In the genomic region with DNA sequence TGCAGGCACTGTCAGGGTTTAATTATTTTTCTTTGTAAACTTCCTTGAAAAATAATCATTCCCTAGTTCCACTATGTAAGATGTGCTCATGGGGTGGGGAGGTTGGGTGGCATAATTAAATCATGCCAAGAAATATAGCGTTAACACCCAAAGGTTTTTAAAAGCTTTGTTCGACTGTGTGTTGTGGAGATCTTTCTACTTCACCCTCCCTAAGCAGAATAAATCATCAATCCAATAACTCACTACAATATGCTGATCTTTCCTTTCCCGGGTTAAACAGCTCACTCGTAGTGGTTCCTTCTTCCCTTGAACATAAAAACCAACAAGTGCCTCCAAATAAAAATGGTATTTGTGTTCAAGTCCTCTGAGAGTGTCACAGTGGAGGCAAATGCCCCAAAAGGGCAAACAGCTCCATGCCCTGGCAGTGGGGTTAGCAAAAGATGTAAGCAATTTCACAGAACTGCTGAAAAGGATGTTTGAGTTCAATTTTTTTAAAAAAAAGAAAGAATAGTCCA, we compare ENCODE assay signal across 16 cellular contexts.
DNase-seq lines count a peak whose midpoint lies in the region; ATAC-seq and TF ChIP-seq lines count a peak whose summit lies in the region.
"Had no signal": no experiment of that assay in that cellular context is flagged by ENCODE, and none has a peak within 500 bp of the region (broad histone marks: within the 10 kb centered on the region; RNA-seq: fewer than 3 reads in every experiment).

No MANE protein-coding gene starts in this region.

- H2BK5ac ChIP-seq in trophoblast cell (ENCODE audit: low read depth, low read length, poor library complexity), result peak overlapping the region; percentile 86

- H3K14ac ChIP-seq in trophoblast cell (ENCODE audit: low read length), result peak overlapping the region; percentile 49

- DNase-seq in Ammon's horn (ENCODE audit: low spot score) (peak; percentile 7), Panc1 (ENCODE audit: low read depth, low spot score) (no peak), esophagus muscularis mucosa (ENCODE audit: extremely low spot score) (no peak), trophoblast cell (peak in 1 of 2 donors; percentile 16), left ventricle myocardium inferior (no peak), cortex of kidney (lab: John Stamatoyannopoulos, UW) (no peak)
- no peak for DNase-seq in activated T-helper 1 cell treated with anti-CD3 and anti-CD28 coated beads, Interleukin-12 subunit alpha, Interleukin-12 subunit beta, Interleukin-2, Interleukin-4 antibody, amounts not matched to agents 30 ng/mL and 10 ng/mL and 1 ng/mL, durations not matched to agents 14 hours and 24 hours and 36 hours (ENCODE audit: low spot score)
- DNase-seq: activated gamma-delta T cell treated with Interleukin-2 at 50 U/mL for 16 hours; effector CD4-positive, alpha-beta T cell; gastrocnemius medialis; immature natural killer cell; NCI-H1092; NK-92 treated with Interleukin-12 subunit alpha and Interleukin-12 subunit beta, amount 100 ng/mL, for 24 hours; SHP77 treated with DMSO at 0.1 percent for 48 hours; thyroid gland had no signal

- TF ChIP-seq CTCF in Panc1 (IDR thresholded peaks at IDR 0.05) (no peak), esophagus muscularis mucosa (IDR thresholded peaks at IDR 0.05) (no peak), left ventricle myocardium inferior (IDR thresholded peaks at IDR 0.05; ENCODE audit: borderline replicate concordance) (no peak)

- no TSS peak for BruUV-seq in Panc1 (replicated peaks; lab: Mats Ljungman, UMichigan)

- no peak overlapping the region for H3K23ac ChIP-seq in trophoblast cell (ENCODE audit: low read length)

- no peaks in the 10 kb centered on the region for H3K79me2 ChIP-seq in trophoblast cell (ENCODE audit: control insufficient read depth, insufficient read depth, low read length, poor library complexity)

- no peaks in the 10 kb centered on the region for H3K27me3 Mint-ChIP-seq in activated T-helper 1 cell treated with anti-CD3 and anti-CD28 coated beads, Interleukin-12 subunit alpha, Interleukin-12 subunit beta, Interleukin-2, Interleukin-4 antibody, amounts not matched to agents 30 ng/mL and 10 ng/mL and 1 ng/mL, durations not matched to agents 14 hours and 24 hours and 36 hours (ENCODE audit: insufficient read depth)

- H3K79me1 ChIP-seq in trophoblast cell (ENCODE audit: low read length), result peaks cover 11% of the 10 kb centered on the region

- no peak overlapping the region for H3K4me3 Mint-ChIP-seq in activated T-helper 1 cell treated with anti-CD3 and anti-CD28 coated beads, Interleukin-12 subunit alpha, Interleukin-12 subunit beta, Interleukin-2, Interleukin-4 antibody, amounts not matched to agents 30 ng/mL and 10 ng/mL and 1 ng/mL, durations not matched to agents 14 hours and 24 hours and 36 hours
- H3K4me3 Mint-ChIP-seq: immature natural killer cell had no signal

- CTCF ChIA-PET in Panc1 (lab: Charles Lee), result no interaction called here

- H3K9me3 ChIP-seq in Panc1 (ENCODE audit: control insufficient read depth, insufficient read depth, low read depth, low read length), result no peaks in the 10 kb centered on the region
- H3K9me3 ChIP-seq in esophagus muscularis mucosa, result no peaks in the 10 kb centered on the region
- H3K9me3 ChIP-seq in trophoblast cell (ENCODE audit: insufficient read depth, low read depth, low read length), result peaks cover 5% of the 10 kb centered on the region
- peaks cover 6% of the 10 kb centered on the region for H3K9me3 ChIP-seq in left ventricle myocardium inferior (replicated peaks)
- H3K9me3 ChIP-seq: gastrocnemius medialis, thyroid gland had no signal

- 35% methylated on average over 4 of the region's 4 CpGs for WGBS in esophagus muscularis mucosa
- no CpG with 5 or more reads among the region's 4 CpGs for WGBS in trophoblast cell (ENCODE audit: extremely low coverage, insufficient coverage, insufficient read length)

- no peak overlapping the region for H3K18ac ChIP-seq in trophoblast cell (ENCODE audit: low read length)

- H3K4ac ChIP-seq in trophoblast cell (ENCODE audit: low read depth, low read length), result peak overlapping the region; percentile 62

- intact Hi-C loops in Panc1 (cut with micrococcal nuclease; ENCODE audit: unreplicated experiment) (no loop called here), esophagus muscularis mucosa (cut with DNase I) (loop anchor here (10.0 kb wide), 1 partner anchor 79 kb away; no protein-coding TSS in a partner anchor), left ventricle myocardium inferior (cut with micrococcal nuclease) (no loop called here)
- intact Hi-C loops in activated T-helper 1 cell treated with anti-CD3 and anti-CD28 coated beads, Interleukin-12 subunit alpha, Interleukin-12 subunit beta, Interleukin-2, Interleukin-4 antibody, amounts not matched to agents 30 ng/mL and 10 ng/mL and 1 ng/mL, durations not matched to agents 14 hours and 24 hours and 36 hours (cut with micrococcal nuclease), result no loop called here

- H3K36me3 Mint-ChIP-seq in activated T-helper 1 cell treated with anti-CD3 and anti-CD28 coated beads, Interleukin-12 subunit alpha, Interleukin-12 subunit beta, Interleukin-2, Interleukin-4 antibody, amounts not matched to agents 30 ng/mL and 10 ng/mL and 1 ng/mL, durations not matched to agents 14 hours and 24 hours and 36 hours (ENCODE audit: low read depth), result no peaks in the 10 kb centered on the region
- H3K36me3 Mint-ChIP-seq: immature natural killer cell had no signal

- no peak overlapping the region for H2AFZ ChIP-seq in trophoblast cell (ENCODE audit: insufficient read depth, low read length, poor library complexity)

- no peak overlapping the region for H3K4me2 ChIP-seq in trophoblast cell (ENCODE audit: low read length)

- no peak for TF ChIP-seq EP300 in esophagus muscularis mucosa (IDR thresholded peaks at IDR 0.05)

- H3K27me3 ChIP-seq in Panc1 (ENCODE audit: control insufficient read depth, insufficient read depth, low read length), result no peaks in the 10 kb centered on the region
- H3K27me3 ChIP-seq in esophagus muscularis mucosa, result no peaks in the 10 kb centered on the region
- no peaks in the 10 kb centered on the region for H3K27me3 ChIP-seq in trophoblast cell (ENCODE audit: insufficient read depth, low read length)
- H3K27me3 ChIP-seq in left ventricle myocardium inferior (ENCODE audit: low read depth), result peaks cover 70% of the 10 kb centered on the region
- H3K27me3 ChIP-seq: thyroid gland had no signal

- H4K12ac ChIP-seq in trophoblast cell (ENCODE audit: low read depth, low read length), result no peak overlapping the region

- H3K4me3 ChIP-seq in Panc1 (ENCODE audit: low read depth in 2 of 2, low read length in 2 of 2) (peak overlapping the region in 1 of 2 experiments; percentile 12; a peak in 2 of 4 replicates), esophagus muscularis mucosa (peak overlapping the region in 3 of 4 donors; percentile 8 to 18 (median 15)), trophoblast cell (ENCODE audit: low read depth, low read length) (no peak overlapping the region), left ventricle myocardium inferior (no peak overlapping the region)
- H3K4me3 ChIP-seq: gastrocnemius medialis, thyroid gland had no signal

- H3K27ac ChIP-seq in Panc1 (ENCODE audit: low read length), result peak overlapping the region; percentile 83
- H3K27ac ChIP-seq in esophagus muscularis mucosa (replicated peaks in 1 of 4), result peak overlapping the region; percentile 66 to 81 (median 73)
- H3K27ac ChIP-seq in trophoblast cell (ENCODE audit: low read depth, low read length), result peak overlapping the region; percentile 96
- no peak overlapping the region for H3K27ac ChIP-seq in left ventricle myocardium inferior (replicated peaks)
- H3K27ac ChIP-seq: gastrocnemius medialis, thyroid gland had no signal

- H3K9ac ChIP-seq in trophoblast cell (ENCODE audit: low read length), result no peak overlapping the region

- peak overlapping the region; percentile 44 for H4K8ac ChIP-seq in trophoblast cell (ENCODE audit: low read depth, low read length)

- no peak overlapping the region for H3K27ac Mint-ChIP-seq in activated T-helper 1 cell treated with anti-CD3 and anti-CD28 coated beads, Interleukin-12 subunit alpha, Interleukin-12 subunit beta, Interleukin-2, Interleukin-4 antibody, amounts not matched to agents 30 ng/mL and 10 ng/mL and 1 ng/mL, durations not matched to agents 14 hours and 24 hours and 36 hours
- H3K27ac Mint-ChIP-seq: immature natural killer cell had no signal

- POLR2A ChIA-PET in Panc1 (lab: Charles Lee), result no interaction called here

- H2BK12ac ChIP-seq in trophoblast cell (ENCODE audit: low read length), result peak overlapping the region; percentile 98

- H3K4me1 ChIP-seq in Panc1 (ENCODE audit: control insufficient read depth, insufficient read depth, low read length), result peaks cover 40% of the 10 kb centered on the region
- H3K4me1 ChIP-seq in esophagus muscularis mucosa, result peaks cover 0 to 27% (median 18%) of the 10 kb centered on the region in 4 donors
- peaks cover 19 to 28% of the 10 kb centered on the region in 2 experiments for H3K4me1 ChIP-seq in trophoblast cell (ENCODE audit: control insufficient read depth in 1 of 2, insufficient read depth in 2 of 2, low read length in 2 of 2)
- H3K4me1 ChIP-seq in left ventricle myocardium inferior, result no peaks in the 10 kb centered on the region
- H3K4me1 ChIP-seq: gastrocnemius medialis had no signal

- in situ Hi-C loops in Panc1 (cut with HindIII; ENCODE audit: low pct_unique_long_range_greater_than_20kb, low sequenced_read_pairs), result no loop called here

- H4K91ac ChIP-seq in trophoblast cell (ENCODE audit: low read depth, low read length), result peak overlapping the region; percentile 90

- no peaks in the 10 kb centered on the region for H3K4me1 Mint-ChIP-seq in activated T-helper 1 cell treated with anti-CD3 and anti-CD28 coated beads, Interleukin-12 subunit alpha, Interleukin-12 subunit beta, Interleukin-2, Interleukin-4 antibody, amounts not matched to agents 30 ng/mL and 10 ng/mL and 1 ng/mL, durations not matched to agents 14 hours and 24 hours and 36 hours (ENCODE audit: low read depth)
- H3K4me1 Mint-ChIP-seq: immature natural killer cell had no signal

- no peaks in the 10 kb centered on the region for H3K36me3 ChIP-seq in Panc1 (ENCODE audit: control insufficient read depth, insufficient read depth, low read length)
- H3K36me3 ChIP-seq in esophagus muscularis mucosa, result no peaks in the 10 kb centered on the region
- H3K36me3 ChIP-seq in trophoblast cell (ENCODE audit: control insufficient read depth in 1 of 2, insufficient read depth in 2 of 2, low read length in 2 of 2), result no peaks in the 10 kb centered on the region
- H3K36me3 ChIP-seq in left ventricle myocardium inferior, result no peaks in the 10 kb centered on the region
- H3K36me3 ChIP-seq: gastrocnemius medialis, thyroid gland had no signal

- H3K9me3 Mint-ChIP-seq in activated T-helper 1 cell treated with anti-CD3 and anti-CD28 coated beads, Interleukin-12 subunit alpha, Interleukin-12 subunit beta, Interleukin-2, Interleukin-4 antibody, amounts not matched to agents 30 ng/mL and 10 ng/mL and 1 ng/mL, durations not matched to agents 14 hours and 24 hours and 36 hours, result peaks cover 9% of the 10 kb centered on the region

- ATAC-seq in Panc1 (peak; percentile 25; the same call in 1 of the 2 replicates), HG03139 (IDR thresholded peaks at IDR 0.05; ENCODE audit: unreplicated experiment) (no peak)
- ATAC-seq: gastrocnemius medialis had no signal

- peak overlapping the region; percentile 84 for H2BK120ac ChIP-seq in trophoblast cell (ENCODE audit: insufficient read depth, low read length, poor library complexity)

- TF ChIP-seq POLR2A in esophagus muscularis mucosa (IDR thresholded peaks at IDR 0.05; ENCODE audit: low read depth), result no peak

- peak overlapping the region; percentile 73 for H2AK5ac ChIP-seq in trophoblast cell (ENCODE audit: low read length)

Comparison
In these comparisons a context has a peak if more than half of its experiments do, and no peak if none do; other contexts are left out.
1. H3K4me3 ChIP-seq: peak in esophagus muscularis mucosa (3 of 4); none in trophoblast cell (single experiment) and left ventricle myocardium inferior (single experiment).